In the genomic region with DNA sequence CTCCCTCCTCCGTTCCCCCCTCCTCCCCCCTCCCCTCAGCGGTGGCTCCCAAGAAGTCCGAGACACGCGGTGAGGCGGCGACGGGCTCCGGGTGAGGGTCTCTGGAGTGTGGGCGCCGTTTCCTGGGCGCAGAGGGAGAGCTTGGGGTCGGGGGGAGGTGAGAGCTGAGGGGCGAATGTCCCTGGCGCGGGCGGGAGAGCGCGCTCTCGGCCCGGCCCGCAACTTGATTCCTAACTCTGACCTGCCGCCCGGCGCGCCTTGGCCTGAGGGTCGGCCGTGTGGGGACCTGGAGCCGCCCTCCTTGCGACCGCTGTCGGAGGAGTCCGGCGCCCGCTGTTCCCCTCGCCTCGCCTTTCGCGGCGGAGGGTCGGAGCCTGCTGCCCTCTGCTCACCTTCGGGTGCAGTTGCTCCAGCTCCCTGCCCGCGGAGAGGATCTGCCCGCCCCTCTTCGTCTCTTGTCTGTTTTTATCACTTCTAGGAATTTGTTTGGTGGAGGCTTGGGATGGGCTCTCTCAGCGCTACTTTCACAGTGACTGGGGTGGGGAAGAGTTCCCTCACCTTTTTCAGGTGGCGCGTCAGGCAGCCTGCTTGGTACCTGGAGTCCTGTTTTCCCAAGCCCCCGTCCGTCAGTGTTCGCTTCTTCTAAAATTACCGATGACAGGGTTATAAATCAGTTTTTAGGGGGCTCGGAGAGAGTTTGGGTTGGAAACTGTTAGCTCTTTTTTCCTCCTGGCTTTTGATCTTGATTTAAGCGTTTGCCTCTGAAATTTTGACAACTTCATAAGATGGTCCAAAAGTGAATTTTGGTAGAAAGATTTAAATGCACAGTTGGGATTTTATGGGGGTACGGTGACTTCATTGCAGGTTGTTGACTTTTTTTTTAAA, we compare ENCODE assay signal across 8 cellular contexts. TPM values are rescaled to one million over a fixed set of nuclear protein-coding genes. Genes with fewer than 3 reads are reported as not detected.
DNase-seq lines count a peak whose midpoint lies in the region; ATAC-seq and FAIRE-seq lines count a peak whose summit lies in the region.

No MANE protein-coding gene starts in this region.

- ATAC-seq in GM19463 (IDR thresholded peaks at IDR 0.05; ENCODE audit: unreplicated experiment): peak; percentile 20
- ATAC-seq in HG03521 (IDR thresholded peaks at IDR 0.05; ENCODE audit: unreplicated experiment): peak; percentile 37

- peak overlapping the region; percentile 20 for H2AFZ ChIP-seq in mesenchymal stem cell (ENCODE audit: low read depth, low read length)

- peak overlapping the region; percentile 34 for H3K23ac ChIP-seq in mesenchymal stem cell (ENCODE audit: low read length in 2 of 2)

- H3K9me3 ChIP-seq in mesenchymal stem cell (ENCODE audit: control insufficient read depth, low read length): no peaks in the 10 kb centered on the region

- peak overlapping the region; percentile 90 for H4K8ac ChIP-seq in mesenchymal stem cell (ENCODE audit: low read length)

- H4K91ac ChIP-seq in mesenchymal stem cell (ENCODE audit: low read length): peak overlapping the region; percentile 89

- no peaks in the 10 kb centered on the region for H3K27me3 ChIP-seq in mesenchymal stem cell (ENCODE audit: control insufficient read depth in 1 of 2, insufficient read depth in 1 of 2, low read length in 2 of 2)

- H2AK5ac ChIP-seq in mesenchymal stem cell (ENCODE audit: low read length, severe bottlenecking): no peak overlapping the region

- peaks cover 5% of the 10 kb centered on the region for H3K79me1 ChIP-seq in mesenchymal stem cell (replicated peaks; ENCODE audit: low read length, poor library complexity, severe bottlenecking)

- H2BK15ac ChIP-seq in mesenchymal stem cell (ENCODE audit: low read depth, poor library complexity, severe bottlenecking): no peak overlapping the region

- intact Hi-C loops in dendritic cell treated with granulocyte-macrophage colony-stimulating factor and Interleukin-4, amounts not matched to agents 40 ng/mL and 50 ng/mL, for 4 days (cut with micrococcal nuclease): loop anchor here (2.0 kb wide), 1 partner anchor 31 kb away; no protein-coding TSS in a partner anchor

- H3K4me2 ChIP-seq in mesenchymal stem cell (ENCODE audit: low read length, poor library complexity, severe bottlenecking): peak overlapping the region; percentile 87

- DNase-seq in Daoy (ENCODE audit: low read depth) (peak; percentile 53), SW480 (ENCODE audit: low spot score) (peak; percentile 76), mesenchymal stem cell (peak; percentile 62), RCC 7860 (ENCODE audit: low spot score) (no peak)

- H2BK120ac ChIP-seq in mesenchymal stem cell (ENCODE audit: low read depth, low read length): peak overlapping the region; percentile 92

- H3K18ac ChIP-seq in mesenchymal stem cell (ENCODE audit: low read depth in 1 of 2, low read length in 2 of 2): peak overlapping the region; percentile 70 to 95

- FAIRE-seq in RCC 7860 (lab: Jason Lieb, UNC): no peak

- no peaks in the 10 kb centered on the region for H3K9me3 Mint-ChIP-seq in dendritic cell treated with granulocyte-macrophage colony-stimulating factor and Interleukin-4, amounts not matched to agents 40 ng/mL and 50 ng/mL, for 4 days

- H3K4me3 Mint-ChIP-seq in dendritic cell treated with granulocyte-macrophage colony-stimulating factor and Interleukin-4, amounts not matched to agents 40 ng/mL and 50 ng/mL, for 4 days: peak overlapping the region; percentile 96

- under 1% methylated on average over 33 of the region's 56 CpGs for WGBS in mesenchymal stem cell

- H3K14ac ChIP-seq in mesenchymal stem cell (ENCODE audit: low read length in 2 of 2): peak overlapping the region in 1 of 2 experiments; percentile 93

- H3K4me1 Mint-ChIP-seq in dendritic cell treated with granulocyte-macrophage colony-stimulating factor and Interleukin-4, amounts not matched to agents 40 ng/mL and 50 ng/mL, for 4 days (ENCODE audit: low read depth): peaks cover 37% of the 10 kb centered on the region

- peak overlapping the region in 1 of 2 experiments; percentile 37 for H2BK12ac ChIP-seq in mesenchymal stem cell (ENCODE audit: low read length in 2 of 2)

- peak overlapping the region; percentile 97 for H3K9ac ChIP-seq in mesenchymal stem cell (ENCODE audit: low read length)

- H3K36me3 Mint-ChIP-seq in dendritic cell treated with granulocyte-macrophage colony-stimulating factor and Interleukin-4, amounts not matched to agents 40 ng/mL and 50 ng/mL, for 4 days (ENCODE audit: low read depth): peaks cover 7% of the 10 kb centered on the region

- no peak overlapping the region for H3K27ac ChIP-seq in mesenchymal stem cell (ENCODE audit: low read length, poor library complexity, severe bottlenecking)
- peak overlapping the region; percentile 88 for H3K27ac ChIP-seq in temporal lobe (ENCODE audit: low read depth, low read length)

- no peaks in the 10 kb centered on the region for H3K4me1 ChIP-seq in mesenchymal stem cell (ENCODE audit: control insufficient read depth, insufficient read depth, low read depth, low read length)

- H3K4ac ChIP-seq in mesenchymal stem cell (ENCODE audit: low read depth in 1 of 2, low read length in 2 of 2): peak overlapping the region; percentile 87 to 94

- H2BK5ac ChIP-seq in mesenchymal stem cell (ENCODE audit: low read depth, low read length, poor library complexity, severe bottlenecking): peak overlapping the region; percentile 4

- H3K27ac Mint-ChIP-seq in dendritic cell treated with granulocyte-macrophage colony-stimulating factor and Interleukin-4, amounts not matched to agents 40 ng/mL and 50 ng/mL, for 4 days: peak overlapping the region; percentile 95

- peaks cover 0 to 3% of the 10 kb centered on the region in 2 experiments for H3K36me3 ChIP-seq in mesenchymal stem cell (ENCODE audit: control insufficient read depth in 1 of 2, insufficient read depth in 2 of 2, low read depth in 1 of 2, low read length in 2 of 2)

- peak overlapping the region; percentile 90 to 97 for H3K4me3 ChIP-seq in mesenchymal stem cell (ENCODE audit: insufficient read depth in 1 of 2, low read depth in 1 of 2, low read length in 2 of 2)

- no peaks in the 10 kb centered on the region for H3K27me3 Mint-ChIP-seq in dendritic cell treated with granulocyte-macrophage colony-stimulating factor and Interleukin-4, amounts not matched to agents 40 ng/mL and 50 ng/mL, for 4 days

RNA-seq across cellular contexts. Expression of gene ADIPOR2, which starts 0.5 kb away (rescaled TPM):
- total RNA-seq in Daoy (2014; rRNA removed; shearing (Covaris generic)): 29.9 and 30.0 TPM in 2 replicates
- polyA plus RNA-seq in mesenchymal stem cell (2013, experiment 1 of 2): 34.4 TPM
- polyA plus RNA-seq in mesenchymal stem cell (2013, experiment 2 of 2): 34.5 TPM
- 24.1 TPM for total RNA-seq in temporal lobe
